Comparison of ENCODE assay signal across 8 cellular contexts in the genomic region with DNA sequence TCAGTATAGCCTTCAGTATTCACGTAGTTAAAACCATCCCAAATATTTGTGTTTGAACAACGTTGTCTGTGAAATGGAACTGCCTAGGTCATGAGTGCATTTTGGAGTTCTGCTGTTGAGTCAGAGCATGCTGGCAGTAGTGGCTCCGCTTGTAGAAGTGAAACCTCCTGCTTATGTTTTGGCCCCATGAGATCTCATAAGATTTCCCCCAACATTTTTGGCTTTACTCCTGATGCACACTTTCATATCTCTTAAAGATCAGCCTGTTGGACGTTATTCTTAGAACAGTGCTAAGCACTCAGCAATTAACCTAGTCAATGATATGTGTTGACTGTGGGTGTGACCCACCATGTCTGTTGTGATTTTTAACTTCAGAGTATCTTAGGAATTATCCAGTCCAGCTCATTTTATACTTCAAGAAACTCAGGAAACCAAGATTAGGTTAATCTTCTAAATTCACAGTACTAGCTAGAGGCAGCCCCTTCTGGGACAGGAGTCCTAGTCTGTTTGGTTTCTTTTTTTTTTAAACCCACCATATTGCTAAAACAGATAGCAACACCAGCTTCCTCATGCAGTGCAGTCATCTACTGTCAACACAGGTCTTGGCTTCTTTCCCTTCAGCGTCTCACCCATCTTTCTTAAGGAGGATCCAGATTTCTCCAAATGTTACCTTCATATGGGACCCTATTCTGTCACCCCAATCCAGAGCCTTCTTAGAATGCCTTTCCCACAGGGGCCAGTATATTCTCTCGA. TPM values are rescaled to one million over a fixed set of nuclear protein-coding genes. Genes with fewer than 3 reads are reported as not detected.
DNase-seq lines count a peak whose midpoint lies in the region; ATAC-seq and TF ChIP-seq lines count a peak whose summit lies in the region.

No MANE protein-coding gene starts in this region.

- TF ChIP-seq CTCF in cardiac fibroblast (IDR thresholded peaks at IDR 0.05; ENCODE audit: low read depth, low read length): no peak

- no peak overlapping the region for H3K4me3 ChIP-seq in cardiac fibroblast (replicated peaks in 1 of 2; ENCODE audit: low read depth in 2 of 2, low read length in 2 of 2)

- ATAC-seq in GM19025 (IDR thresholded peaks at IDR 0.05; ENCODE audit: low read depth, unreplicated experiment): peak; percentile 91
- ATAC-seq in HG03064 (IDR thresholded peaks at IDR 0.05; ENCODE audit: low read depth, unreplicated experiment): peak; percentile 92

- DNase-seq in Ammon's horn (ENCODE audit: low spot score): peak; percentile 41
- DNase-seq in cardiac fibroblast (ENCODE audit: low read depth in 2 of 2): peak; percentile 64 to 67
- DNase-seq in midbrain (lab: John Stamatoyannopoulos, UW): no peak
- DNase-seq in occipital lobe (lab: John Stamatoyannopoulos, UW): no peak
- DNase-seq in NCI-H1417 treated with DMSO at 0.1 percent for 48 hours (lab: John Stamatoyannopoulos, UW): no peak
- no peak for DNase-seq in NK-92 (lab: John Stamatoyannopoulos, UW; ENCODE audit: unreplicated experiment)

RNA-seq across cellular contexts. Expression of a gene that starts 26.2 kb away (rescaled TPM):
- total RNA-seq in occipital lobe: 397 TPM

Comparison
In these comparisons a context has a peak if more than half of its experiments do, and no peak if none do; other contexts are left out.
1. DNase-seq: peak in Ammon's horn (single experiment) and cardiac fibroblast (2 of 2); none in midbrain (single experiment), occipital lobe (single experiment), NCI-H1417 treated with DMSO at 0.1 percent for 48 hours (single experiment) and NK-92 (single experiment).